Comparison of ENCODE assay signal across 24 cellular contexts in genomic region chr20:13312300-13312699, GRCh38.
DNase-seq lines count a peak whose midpoint lies in the region; ATAC-seq, FAIRE-seq and TF ChIP-seq lines count a peak whose summit lies in the region.
"Had no signal": no experiment of that assay in that cellular context is flagged by ENCODE, and none has a peak within 500 bp of the region (broad histone marks: within the 10 kb centered on the region; RNA-seq: fewer than 3 reads in every experiment).

No MANE protein-coding gene starts in this region.

- H3K36me3 ChIP-seq in bronchial epithelial cell (ENCODE audit: control insufficient read depth, insufficient read depth, low read length), result no peaks in the 10 kb centered on the region
- H3K36me3 ChIP-seq: neutrophil, prostate gland, vagina had no signal

- FAIRE-seq in bronchial epithelial cell (lab: Jason Lieb, UNC) (no peak), GM19239 (lab: Jason Lieb, UNC) (no peak)
- FAIRE-seq: GM12892, K562 had no signal

- peaks cover 4 to 5% of the 10 kb centered on the region in 2 donors for H3K36me3 Mint-ChIP-seq in activated naive CD4-positive, alpha-beta T cell treated with anti-CD3 and anti-CD28 coated beads, Interleukin-2, amount 50 U/mL, for 72 hours
- H3K36me3 Mint-ChIP-seq in stimulated activated naive CD8-positive, alpha-beta T cell treated with anti-CD3 and anti-CD28 coated beads, Interleukin-15, Interleukin-2, amounts not matched to agents 100 ng/mL and 50 ng/mL, for 24 hours (ENCODE audit: low read depth), result no peaks in the 10 kb centered on the region
- H3K36me3 Mint-ChIP-seq: CD14-positive monocyte had no signal

- H3K27me3 Mint-ChIP-seq in stimulated activated naive CD8-positive, alpha-beta T cell treated with anti-CD3 and anti-CD28 coated beads, Interleukin-15, Interleukin-2, amounts not matched to agents 100 ng/mL and 50 ng/mL, for 24 hours, result peaks cover 33% of the 10 kb centered on the region

- peak; percentile 78 to 93 for ATAC-seq in activated naive CD4-positive, alpha-beta T cell treated with anti-CD3 and anti-CD28 coated beads, Interleukin-2, amount 50 U/mL, for 72 hours
- ATAC-seq: body of pancreas, K562, SK-N-SH treated with all-trans-retinoic acid at 6 μM for 48 hours had no signal

- H3K27ac Mint-ChIP-seq in activated naive CD4-positive, alpha-beta T cell treated with anti-CD3 and anti-CD28 coated beads, Interleukin-2, amount 50 U/mL, for 72 hours, result no peak overlapping the region
- peak overlapping the region; percentile 4 for H3K27ac Mint-ChIP-seq in stimulated activated naive CD8-positive, alpha-beta T cell treated with anti-CD3 and anti-CD28 coated beads, Interleukin-15, Interleukin-2, amounts not matched to agents 100 ng/mL and 50 ng/mL, for 24 hours
- H3K27ac Mint-ChIP-seq: CD14-positive monocyte had no signal

- DNase-seq in activated naive CD4-positive, alpha-beta T cell treated with anti-CD3 and anti-CD28 coated beads, Interleukin-2, amount 50 U/mL, for 72 hours (ENCODE audit: low spot score in 2 of 2), result no peak
- DNase-seq in activated naive CD4-positive, alpha-beta T cell treated with anti-CD3 and anti-CD28 coated beads, Interleukin-2, amount 50 U/mL, for 16 hours, result no peak
- DNase-seq in HPDE6-E6E7 (ENCODE audit: extremely low spot score) (peak; percentile 48), bronchial epithelial cell (ENCODE audit: low read depth) (peak; percentile 83), GM19239 (ENCODE audit: insufficient read length, low spot score) (no peak), SK-N-DZ (ENCODE audit: low spot score) (no peak)
- DNase-seq: activated CD8-positive, alpha-beta memory T cell treated with anti-CD3 and anti-CD28 coated beads for 24 hours; body of pancreas; effector CD4-positive, alpha-beta T cell; erythroblast; foreskin fibroblast; NCI-H1105 treated with DMSO at 0.1 percent for 48 hours; NCI-H2029; NCI-H345; NCI-H748 treated with DMSO at 0.1 percent for 48 hours; testis had no signal

- H3K4me3 ChIP-seq in bronchial epithelial cell (ENCODE audit: low read depth, low read length), result no peak overlapping the region
- H3K4me3 ChIP-seq: body of pancreas, K562, prostate gland, testis, vagina had no signal

- no peak for TF ChIP-seq CTCF in bronchial epithelial cell (IDR thresholded peaks at IDR 0.05; ENCODE audit: insufficient read depth, low read length, severe bottlenecking)

- no peak overlapping the region for H3K4me3 Mint-ChIP-seq in stimulated activated naive CD8-positive, alpha-beta T cell treated with anti-CD3 and anti-CD28 coated beads, Interleukin-15, Interleukin-2, amounts not matched to agents 100 ng/mL and 50 ng/mL, for 24 hours
- H3K4me3 Mint-ChIP-seq: CD14-positive monocyte had no signal

- peaks cover 22% of the 10 kb centered on the region for H3K4me1 Mint-ChIP-seq in stimulated activated naive CD8-positive, alpha-beta T cell treated with anti-CD3 and anti-CD28 coated beads, Interleukin-15, Interleukin-2, amounts not matched to agents 100 ng/mL and 50 ng/mL, for 24 hours (ENCODE audit: low read depth)
- H3K4me1 Mint-ChIP-seq: CD14-positive monocyte had no signal

- peaks cover 0 to 11% of the 10 kb centered on the region in 2 donors for H3K9me3 Mint-ChIP-seq in activated naive CD4-positive, alpha-beta T cell treated with anti-CD3 and anti-CD28 coated beads, Interleukin-2, amount 50 U/mL, for 72 hours
- H3K9me3 Mint-ChIP-seq in stimulated activated naive CD8-positive, alpha-beta T cell treated with anti-CD3 and anti-CD28 coated beads, Interleukin-15, Interleukin-2, amounts not matched to agents 100 ng/mL and 50 ng/mL, for 24 hours, result peaks cover 16% of the 10 kb centered on the region

- H3K27me3 ChIP-seq in bronchial epithelial cell (ENCODE audit: control insufficient read depth, insufficient read depth, low read length), result no peaks in the 10 kb centered on the region
- H3K27me3 ChIP-seq: body of pancreas, neutrophil, testis, vagina had no signal

Comparison
In these comparisons a context has a peak if more than half of its experiments do, and no peak if none do; other contexts are left out.
1. DNase-seq: peak in HPDE6-E6E7 (single experiment) and bronchial epithelial cell (single experiment); none in activated naive CD4-positive, alpha-beta T cell treated with anti-CD3 and anti-CD28 coated beads, Interleukin-2, amount 50 U/mL, for 72 hours (0 of 2), activated naive CD4-positive, alpha-beta T cell treated with anti-CD3 and anti-CD28 coated beads, Interleukin-2, amount 50 U/mL, for 16 hours (single experiment), GM19239 (single experiment) and SK-N-DZ (single experiment).